ENCODE assay signal across 8 cellular contexts in genomic region chr12:96195845-96196451, GRCh38. TPM values are rescaled to one million over a fixed set of nuclear protein-coding genes. Genes with fewer than 3 reads are reported as not detected.
DNase-seq lines count a peak whose midpoint lies in the region; ATAC-seq and TF ChIP-seq lines count a peak whose summit lies in the region.

No MANE protein-coding gene starts in this region.

- no peaks in the 10 kb centered on the region for H3K36me3 Mint-ChIP-seq in WTC11

- H3K9me3 ChIP-seq in duodenal mucosa (ENCODE audit: control insufficient read depth in 1 of 2, low read length in 2 of 2) (no peaks in the 10 kb centered on the region), mesodermal cell (ENCODE audit: control insufficient read depth, low read length) (no peaks in the 10 kb centered on the region), thyroid gland (no peaks in the 10 kb centered on the region)

- peaks cover 5 to 13% of the 10 kb centered on the region in 2 donors for H3K4me1 ChIP-seq in duodenal mucosa (ENCODE audit: control insufficient read depth in 1 of 2, insufficient read depth in 2 of 2, low read length in 2 of 2)
- peaks cover 22% of the 10 kb centered on the region for H3K4me1 ChIP-seq in mesodermal cell (ENCODE audit: control insufficient read depth, insufficient read depth, low read length, poor library complexity, severe bottlenecking)
- H3K4me1 ChIP-seq in thyroid gland: peaks cover 5 to 22% of the 10 kb centered on the region in 2 donors

- CTCF ChIA-PET in AG04449 (lab: Yijun Ruan, JAX): interaction anchor here (16.6 kb wide), 1 partner anchor 18 kb away, joined by 177 read pairs; no protein-coding TSS in a partner anchor
- CTCF ChIA-PET in WTC11 (lab: Charles Lee): no interaction called here

- no peaks in the 10 kb centered on the region for H3K27me3 ChIP-seq in duodenal mucosa (ENCODE audit: control insufficient read depth in 1 of 2, insufficient read depth in 2 of 2, low read length in 2 of 2)
- no peaks in the 10 kb centered on the region for H3K27me3 ChIP-seq in thyroid gland

- H3K27ac Mint-ChIP-seq in WTC11: no peak overlapping the region

- DNase-seq in AG04449 (ENCODE audit: low read depth, low spot score) (no peak), WTC11 (ENCODE audit: low spot score) (peak; percentile 17), thyroid gland (no peak), NCI-H2227 (lab: John Stamatoyannopoulos, UW; ENCODE audit: unreplicated experiment) (no peak)

- no peaks in the 10 kb centered on the region for H3K36me3 ChIP-seq in duodenal mucosa (ENCODE audit: control insufficient read depth in 1 of 2, insufficient read depth in 2 of 2, low read length in 2 of 2)
- peaks cover 10% of the 10 kb centered on the region for H3K36me3 ChIP-seq in mesodermal cell (ENCODE audit: control insufficient read depth, insufficient read depth, low read length)
- no peaks in the 10 kb centered on the region for H3K36me3 ChIP-seq in thyroid gland

- WGBS in mesodermal cell (ENCODE audit: insufficient coverage in 2 of 2), 2 experiments: 0 to 2% methylated on average over 4 to 6 of the region's 14 CpGs
- 16 to 20% methylated on average over 10 to 14 of the region's 14 CpGs for WGBS in thyroid gland, 2 donors

- TF ChIP-seq POLR2A in thyroid gland (IDR thresholded peaks at IDR 0.05): no peak

- no peak for TF ChIP-seq CTCF in AG04449 (IDR thresholded peaks at IDR 0.05; ENCODE audit: insufficient read depth, low read length, missing control alignments)
- TF ChIP-seq CTCF in WTC11 (IDR thresholded peaks at IDR 0.05): no peak
- TF ChIP-seq CTCF in thyroid gland (IDR thresholded peaks at IDR 0.05): no peak

- ATAC-seq in HG03139 (IDR thresholded peaks at IDR 0.05; ENCODE audit: unreplicated experiment) (peak; percentile 1), WTC11 (peak; percentile 25), HG02938 (IDR thresholded peaks at IDR 0.05; ENCODE audit: unreplicated experiment) (no peak)

- peaks cover 8% of the 10 kb centered on the region; the same call in 1 of the 2 replicates for H3K27me3 Mint-ChIP-seq in WTC11 (ENCODE audit: low read depth)

- peak overlapping the region; percentile 86 for H3K4me3 Mint-ChIP-seq in WTC11

- POLR2A ChIA-PET in AG04449 (lab: Yijun Ruan, JAX): interaction anchor here (0.7 to 0.9 kb wide), 2 partner anchors 24 to 33 kb away, joined by 4 to 5 read pairs; no protein-coding TSS in a partner anchor
- POLR2A ChIA-PET in WTC11 (lab: Charles Lee): no interaction called here

- H3K4me1 Mint-ChIP-seq in WTC11: peaks cover 14% of the 10 kb centered on the region

- no peaks in the 10 kb centered on the region for H3K9me3 Mint-ChIP-seq in WTC11

- intact Hi-C loops in thyroid gland (cut with DNase I): no loop called here

- no peak overlapping the region for H3K27ac ChIP-seq in duodenal mucosa (ENCODE audit: low read depth, low read length)
- peak overlapping the region; percentile 98 for H3K27ac ChIP-seq in mesodermal cell (ENCODE audit: low read depth, low read length, severe bottlenecking)
- peak overlapping the region; percentile 46 to 80 (median 78) for H3K27ac ChIP-seq in thyroid gland

- peak overlapping the region in 1 of 2 donors; percentile 20 for H3K9ac ChIP-seq in duodenal mucosa (ENCODE audit: low read depth in 1 of 2, low read length in 2 of 2)

- peak overlapping the region; percentile 98 for H3K4me3 ChIP-seq in AG04449 (ENCODE audit: low read depth, low read length)
- peak overlapping the region; percentile 57 to 98 for H3K4me3 ChIP-seq in duodenal mucosa (ENCODE audit: low read depth in 1 of 2, low read length in 2 of 2)
- peak overlapping the region; percentile 95 for H3K4me3 ChIP-seq in mesodermal cell (ENCODE audit: extremely low read depth, insufficient read depth, low read length, poor library complexity, severe bottlenecking)
- peak overlapping the region in 2 of 3 donors; percentile 17 to 70 for H3K4me3 ChIP-seq in thyroid gland (replicated peaks in 1 of 3)

TF ChIP-seq in WTC11, 78 proteins besides CTCF, POLR2A, EP300 and RAD21:
- 0 out of 2 replicates have a peak, but pooled peaks have one; percentile 42 for TF ChIP-seq CDX4 (CRISPR knock-in tag; IDR thresholded peaks at IDR 0.05; ENCODE audit: borderline replicate concordance)
- no peak for TF ChIP-seq ATF6 (CRISPR knock-in tag; IDR thresholded peaks at IDR 0.05)
- TF ChIP-seq ZSCAN18 (CRISPR knock-in tag; IDR thresholded peaks at IDR 0.05): no peak

RNA-seq across cellular contexts. Expression of gene ELK3, which starts 1.8 kb away (rescaled TPM):
- 14.7 to 16.5 TPM (median 14.9 TPM) in 3 replicates for total RNA-seq in WTC11 (2021)
- polyA plus RNA-seq in mesodermal cell (2013, experiment 1 of 2): 117 TPM
- 106 TPM for polyA plus RNA-seq in mesodermal cell (2013, experiment 2 of 2)
- 10 to 100 TPM; 19.8 to 55.4 (median 31.8) TPM for total RNA-seq in thyroid gland

Comparison
In these comparisons a context has a peak if more than half of its experiments do, and no peak if none do; other contexts are left out.
1. H3K4me3 ChIP-seq: peak in every context shown above with its lines; median percentile 98 in AG04449; 95 in mesodermal cell; 78 in duodenal mucosa; 44 in thyroid gland.